In genomic region chr13:44989071-44989889, GRCh38 we compare ENCODE assay signal across 8 cellular contexts. TPM values are rescaled to one million over a fixed set of nuclear protein-coding genes. Genes with fewer than 3 reads are reported as not detected.
A peak's percentile ranks its signal among the peaks of the same experiment; 100 is the strongest.
DNase-seq lines count a peak whose midpoint lies in the region; ATAC-seq and TF ChIP-seq lines count a peak whose summit lies in the region.

TSS of gene GPALPP1 (plus strand) at chr13:44989538. CDS start at chr13:44989655, 117 bp downstream.
TSS of gene NUFIP1 (minus strand) at chr13:44989471. CDS start at chr13:44989436, 35 bp downstream.

- no peak for TF ChIP-seq EP300 in ovary (IDR thresholded peaks at IDR 0.05)

- H3K36me3 Mint-ChIP-seq in activated naive CD8-positive, alpha-beta T cell treated with anti-CD3 and anti-CD28 coated beads for 36 hours = peaks cover 18% of the 10 kb centered on the region

- peak within 1 kb of the TSS; percentile 96 for H3K27ac Mint-ChIP-seq in activated naive CD8-positive, alpha-beta T cell treated with anti-CD3 and anti-CD28 coated beads for 36 hours

- no peaks in the 10 kb centered on the region for H3K27me3 Mint-ChIP-seq in activated naive CD8-positive, alpha-beta T cell treated with anti-CD3 and anti-CD28 coated beads for 36 hours

- no peak for TF ChIP-seq CTCF in GM10266 (IDR thresholded peaks at IDR 0.05; ENCODE audit: control insufficient read depth, insufficient read depth, low read depth, missing control alignments)
- no peak for TF ChIP-seq CTCF in ovary (IDR thresholded peaks at IDR 0.05)
- peak; percentile 4 to 18 for TF ChIP-seq CTCF in tibial artery (IDR thresholded peaks at IDR 0.05)

- peak within 1 kb of the TSS; percentile 54 to 79 for H3K27ac ChIP-seq in ovary
- peak within 1 kb of the TSS; percentile 90 to 94 for H3K27ac ChIP-seq in tibial artery

- H3K4me3 ChIP-seq in ovary (peak within 1 kb of the TSS; percentile 89), tibial artery (peak within 1 kb of the TSS; percentile 86 to 98)

- H3K4me1 ChIP-seq in ovary (ENCODE audit: insufficient read depth) (peaks cover 15% of the 10 kb centered on the region), tibial artery (peaks cover 0 to 52% (median 29%) of the 10 kb centered on the region in 4 donors)

- WGBS in ovary, 3 donors = 0 to 3% (median 1%) methylated on average over 61 to 66 of the region's 66 CpGs

- DNase-seq in GM10266 (ENCODE audit: extremely low spot score) = peak; percentile 91
- peak; percentile 88 for DNase-seq in NCI-H1092 (lab: John Stamatoyannopoulos, UW)
- DNase-seq in SKM-1 (lab: John Stamatoyannopoulos, UW; ENCODE audit: unreplicated experiment) = peak; percentile 86
- peak; percentile 90 for DNase-seq in activated naive CD8-positive, alpha-beta T cell treated with anti-CD3 and anti-CD28 coated beads for 36 hours
- peak; percentile 95 for DNase-seq in Right ventricle myocardium superior
- DNase-seq in ovary = peak; percentile 87 to 94 (median 92)
- peak; percentile 94 for DNase-seq in tibial artery

- peaks cover 43% of the 10 kb centered on the region for H3K4me1 Mint-ChIP-seq in activated naive CD8-positive, alpha-beta T cell treated with anti-CD3 and anti-CD28 coated beads for 36 hours

- TF ChIP-seq POLR2A in ovary (IDR thresholded peaks at IDR 0.05) = peak; percentile 50

- intact Hi-C loops in Right ventricle myocardium superior (cut with DNase I) (no loop called here), ovary (cut with DNase I) (no loop called here), tibial artery (cut with DNase I; ENCODE audit: low total_unique reads) (no loop called here)

- H3K4me3 Mint-ChIP-seq in activated naive CD8-positive, alpha-beta T cell treated with anti-CD3 and anti-CD28 coated beads for 36 hours = peak within 1 kb of the TSS; percentile 97

- H3K36me3 ChIP-seq in ovary (no peaks in the 10 kb centered on the region), tibial artery (peaks cover 0 to 4% (median 0%) of the 10 kb centered on the region in 3 donors)

- no peaks in the 10 kb centered on the region for H3K9me3 ChIP-seq in ovary
- H3K9me3 ChIP-seq in tibial artery = no peaks in the 10 kb centered on the region

- peak; percentile 98 for ATAC-seq in HG02610 (IDR thresholded peaks at IDR 0.05; ENCODE audit: unreplicated experiment)
- ATAC-seq in Right ventricle myocardium superior (ENCODE audit: poor library complexity) = peak; percentile 98

- no peaks in the 10 kb centered on the region for H3K27me3 ChIP-seq in ovary
- no peaks in the 10 kb centered on the region for H3K27me3 ChIP-seq in tibial artery

- no peaks in the 10 kb centered on the region for H3K9me3 Mint-ChIP-seq in activated naive CD8-positive, alpha-beta T cell treated with anti-CD3 and anti-CD28 coated beads for 36 hours

RNA-seq across cellular contexts. Expression of gene GPALPP1, which starts in this region (rescaled TPM):
- 10 to 100 TPM; 29.1 to 32.2 TPM for total RNA-seq in activated naive CD8-positive, alpha-beta T cell treated with anti-CD3 and anti-CD28 coated beads for 36 hours
- 9.4 TPM for total RNA-seq in Right ventricle myocardium superior
- 10 to 100 TPM; 17.5 to 26.3 (median 24.9) TPM for total RNA-seq in ovary
- 10 to 100 TPM; 17.3 to 31.9 TPM for polyA plus RNA-seq in ovary

RNA-seq across cellular contexts. Expression of gene NUFIP1, which starts in this region (rescaled TPM):
- total RNA-seq in activated naive CD8-positive, alpha-beta T cell treated with anti-CD3 and anti-CD28 coated beads for 36 hours = 10 to 100 TPM; 14.1 to 14.4 TPM
- total RNA-seq in Right ventricle myocardium superior = 2.6 TPM
- total RNA-seq in ovary = 1 to 10 TPM; 2.3 to 9.5 (median 6.8) TPM
- 1 to 10 TPM; 3.6 to 7.4 TPM for polyA plus RNA-seq in ovary

Comparison
In these comparisons a context has a peak if more than half of its experiments do, and no peak if none do; other contexts are left out.
1. Peak in every context shown above with its lines: DNase-seq, ATAC-seq, H3K4me3 ChIP-seq and H3K27ac ChIP-seq.
2. CTCF ChIP-seq: peak in tibial artery (2 of 2); none in GM10266 (single experiment) and ovary (0 of 3).